In the genomic region with DNA sequence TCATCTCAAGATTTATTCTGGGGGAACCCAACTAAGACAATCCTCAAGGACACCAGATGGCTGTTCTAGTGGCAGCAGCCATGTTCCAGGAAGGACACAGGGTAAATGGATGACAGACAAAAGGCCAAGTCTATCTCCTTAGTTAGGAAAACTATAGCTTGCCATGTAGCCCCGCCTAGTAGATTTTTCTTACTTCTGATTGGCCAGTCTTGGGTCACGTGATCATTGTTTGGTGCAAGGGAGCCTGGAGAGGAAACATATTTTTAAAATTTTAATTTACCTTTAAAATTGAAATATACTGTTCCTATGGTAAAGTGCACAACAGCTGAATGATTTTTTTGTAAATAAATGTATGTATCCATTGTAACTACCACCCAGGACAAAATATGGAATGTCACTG, we compare ENCODE assay signal across 1 cellular context.
TF ChIP-seq lines count a peak whose summit lies in the region.

No MANE protein-coding gene starts in this region.

TF ChIP-seq in K562, 482 proteins besides CTCF, POLR2A, EP300 and RAD21 (continued from another document and continues in another):
- TF ChIP-seq HDAC1 (IDR thresholded peaks at IDR 0.05) (no peak), TOE1 (IDR thresholded peaks at IDR 0.05; ENCODE audit: borderline replicate concordance) (peak; percentile 94), TOE1 (CRISPR knock-in tag; IDR thresholded peaks at IDR 0.05; ENCODE audit: borderline replicate concordance, low read depth) (no peak), SMC3 (conservative IDR thresholded peaks at IDR 0.05; ENCODE audit: insufficient read depth, low read depth, low read length) (no peak), SNRNP70 (optimal IDR thresholded peaks at IDR 0.05; ENCODE audit: low read depth, low read length) (no peak), ZBTB17 (CRISPR knock-in tag; IDR thresholded peaks at IDR 0.05) (no peak), HLTF (IDR thresholded peaks at IDR 0.05) (no peak), SFPQ (IDR thresholded peaks at IDR 0.05; ENCODE audit: low read depth, low read length) (no peak), CHD1 (IDR thresholded peaks at IDR 0.05; ENCODE audit: low read length) (no peak), RAD51 (IDR thresholded peaks at IDR 0.05; ENCODE audit: borderline replicate concordance, low read depth) (peak; percentile 97), CCNT2 (IDR thresholded peaks at IDR 0.05; ENCODE audit: borderline replicate concordance, extremely low read depth, insufficient read length, low read depth, low read length) (no peak), PHB2 (IDR thresholded peaks at IDR 0.05; ENCODE audit: low read depth) (no peak), ZNF3 (CRISPR knock-in tag; IDR thresholded peaks at IDR 0.05) (no peak), HMG20B (CRISPR knock-in tag; IDR thresholded peaks at IDR 0.05) (no peak), ZNF699 (CRISPR knock-in tag; IDR thresholded peaks at IDR 0.05; ENCODE audit: insufficient replicate concordance) (no peak), REST (CRISPR knock-in tag; IDR thresholded peaks at IDR 0.05; ENCODE audit: low read depth) (no peak), E2F8 (IDR thresholded peaks at IDR 0.05; ENCODE audit: low read depth, partially characterized antibody) (no peak), ZBTB7A (IDR thresholded peaks at IDR 0.05; ENCODE audit: borderline replicate concordance, control insufficient read depth, low read depth, low read length) (no peak), ZNF12 (CRISPR knock-in tag; IDR thresholded peaks at IDR 0.05) (no peak), POLR2G (IDR thresholded peaks at IDR 0.05; ENCODE audit: low read depth, low read length) (no peak), USF2 (CRISPR knock-in tag; IDR thresholded peaks at IDR 0.05) (peak; percentile 73), JUNB (CRISPR knock-in tag; conservative IDR thresholded peaks at IDR 0.05) (no peak), NCOA4 (IDR thresholded peaks at IDR 0.05; ENCODE audit: partially characterized antibody) (no peak), ILF3 (IDR thresholded peaks at IDR 0.05; ENCODE audit: borderline replicate concordance) (no peak), RBM25 (IDR thresholded peaks at IDR 0.05; ENCODE audit: low read depth, low read length, severe bottlenecking) (peak; percentile 20), TBL1XR1 (IDR thresholded peaks at IDR 0.05; ENCODE audit: low read length in 2 of 2) (no peak), CBFA2T2 (conservative IDR thresholded peaks at IDR 0.05) (peak; percentile 73), MLX (CRISPR knock-in tag; conservative IDR thresholded peaks at IDR 0.05) (no peak), IRF2 (CRISPR knock-in tag; IDR thresholded peaks at IDR 0.05) (no peak), MXI1 (IDR thresholded peaks at IDR 0.05; ENCODE audit: low read depth, low read length) (no peak), PML (IDR thresholded peaks at IDR 0.05; ENCODE audit: low read length) (no peak), CLOCK (CRISPR knock-in tag; IDR thresholded peaks at IDR 0.05; ENCODE audit: borderline replicate concordance) (no peak), NONO (IDR thresholded peaks at IDR 0.05; ENCODE audit: low read depth in 2 of 2, low read length in 1 of 2) (no peak), NRF1 (conservative IDR thresholded peaks at IDR 0.05 in 1 of 2, IDR thresholded peaks at IDR 0.05 in 1 of 2) (no peak), FOXM1 (IDR thresholded peaks at IDR 0.05; ENCODE audit: low read depth) (no peak), FOXM1 (CRISPR knock-in tag; IDR thresholded peaks at IDR 0.05; ENCODE audit: low read depth) (no peak)
- TF ChIP-seq, protein P1, sequence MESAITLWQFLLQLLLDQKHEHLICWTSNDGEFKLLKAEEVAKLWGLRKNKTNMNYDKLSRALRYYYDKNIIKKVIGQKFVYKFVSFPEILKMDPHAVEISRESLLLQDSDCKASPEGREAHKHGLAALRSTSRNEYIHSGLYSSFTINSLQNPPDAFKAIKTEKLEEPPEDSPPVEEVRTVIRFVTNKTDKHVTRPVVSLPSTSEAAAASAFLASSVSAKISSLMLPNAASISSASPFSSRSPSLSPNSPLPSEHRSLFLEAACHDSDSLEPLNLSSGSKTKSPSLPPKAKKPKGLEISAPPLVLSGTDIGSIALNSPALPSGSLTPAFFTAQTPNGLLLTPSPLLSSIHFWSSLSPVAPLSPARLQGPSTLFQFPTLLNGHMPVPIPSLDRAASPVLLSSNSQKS (CRISPR knock-in tag; IDR thresholded peaks at IDR 0.05) = no peak
- TF ChIP-seq, protein P2, sequence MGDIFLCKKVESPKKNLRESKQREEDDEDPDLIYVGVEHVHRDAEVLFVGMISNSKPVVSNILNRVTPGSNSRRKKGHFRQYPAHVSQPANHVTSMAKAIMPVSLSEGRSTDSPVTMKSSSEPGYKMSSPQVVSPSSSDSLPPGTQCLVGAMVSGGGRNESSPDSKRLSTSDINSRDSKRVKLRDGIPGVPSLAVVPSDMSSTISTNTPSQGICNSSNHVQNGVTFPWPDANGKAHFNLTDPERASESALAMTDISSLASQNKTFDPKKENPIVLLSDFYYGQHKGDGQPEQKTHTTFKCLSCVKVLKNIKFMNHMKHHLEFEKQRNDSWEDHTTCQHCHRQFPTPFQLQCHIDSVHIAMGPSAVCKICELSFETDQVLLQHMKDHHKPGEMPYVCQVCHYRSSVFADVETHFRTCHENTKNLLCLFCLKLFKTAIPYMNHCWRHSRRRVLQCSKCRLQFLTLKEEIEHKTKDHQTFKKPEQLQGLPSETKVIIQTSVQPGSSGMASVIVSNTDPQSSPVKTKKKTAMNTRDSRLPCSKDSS (IDR thresholded peaks at IDR 0.05; ENCODE audit: low read depth, partially characterized antibody) = no peak
- TF ChIP-seq, protein P3, sequence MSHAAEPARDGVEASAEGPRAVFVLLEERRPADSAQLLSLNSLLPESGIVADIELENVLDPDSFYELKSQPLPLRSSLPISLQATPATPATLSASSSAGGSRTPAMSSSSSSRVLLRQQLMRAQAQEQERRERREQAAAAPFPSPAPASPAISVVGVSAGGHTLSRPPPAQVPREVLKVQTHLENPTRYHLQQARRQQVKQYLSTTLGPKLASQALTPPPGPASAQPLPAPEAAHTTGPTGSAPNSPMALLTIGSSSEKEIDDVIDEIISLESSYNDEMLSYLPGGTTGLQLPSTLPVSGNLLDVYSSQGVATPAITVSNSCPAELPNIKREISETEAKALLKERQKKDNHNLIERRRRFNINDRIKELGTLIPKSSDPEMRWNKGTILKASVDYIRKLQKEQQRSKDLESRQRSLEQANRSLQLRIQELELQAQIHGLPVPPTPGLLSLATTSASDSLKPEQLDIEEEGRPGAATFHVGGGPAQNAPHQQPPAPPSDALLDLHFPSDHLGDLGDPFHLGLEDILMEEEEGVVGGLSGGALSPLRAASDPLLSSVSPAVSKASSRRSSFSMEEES (CRISPR knock-in tag; IDR thresholded peaks at IDR 0.05) = peak; percentile 94
- TF ChIP-seq, protein P4, sequence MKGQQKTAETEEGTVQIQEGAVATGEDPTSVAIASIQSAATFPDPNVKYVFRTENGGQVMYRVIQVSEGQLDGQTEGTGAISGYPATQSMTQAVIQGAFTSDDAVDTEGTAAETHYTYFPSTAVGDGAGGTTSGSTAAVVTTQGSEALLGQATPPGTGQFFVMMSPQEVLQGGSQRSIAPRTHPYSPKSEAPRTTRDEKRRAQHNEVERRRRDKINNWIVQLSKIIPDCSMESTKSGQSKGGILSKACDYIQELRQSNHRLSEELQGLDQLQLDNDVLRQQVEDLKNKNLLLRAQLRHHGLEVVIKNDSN (CRISPR knock-in tag; IDR thresholded peaks at IDR 0.05) = peak; percentile 49; the same call in 1 of the 2 replicates
- TF ChIP-seq, protein P5, sequence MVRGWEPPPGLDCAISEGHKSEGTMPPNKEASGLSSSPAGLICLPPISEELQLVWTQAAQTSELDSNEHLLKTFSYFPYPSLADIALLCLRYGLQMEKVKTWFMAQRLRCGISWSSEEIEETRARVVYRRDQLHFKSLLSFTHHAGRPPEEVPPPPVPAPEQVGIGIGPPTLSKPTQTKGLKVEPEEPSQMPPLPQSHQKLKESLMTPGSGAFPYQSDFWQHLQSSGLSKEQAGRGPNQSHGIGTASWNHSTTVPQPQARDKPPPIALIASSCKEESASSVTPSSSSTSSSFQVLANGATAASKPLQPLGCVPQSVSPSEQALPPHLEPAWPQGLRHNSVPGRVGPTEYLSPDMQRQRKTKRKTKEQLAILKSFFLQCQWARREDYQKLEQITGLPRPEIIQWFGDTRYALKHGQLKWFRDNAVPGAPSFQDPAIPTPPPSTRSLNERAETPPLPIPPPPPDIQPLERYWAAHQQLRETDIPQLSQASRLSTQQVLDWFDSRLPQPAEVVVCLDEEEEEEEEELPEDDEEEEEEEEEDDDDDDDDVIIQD (CRISPR knock-in tag; IDR thresholded peaks at IDR 0.05) = no peak
